In genomic region chr5:113065626-113066025, GRCh38 we compare ENCODE assay signal across 18 cellular contexts.
"Had no signal": no experiment of that assay in that cellular context is flagged by ENCODE, and none has a peak within 500 bp of the region (broad histone marks: within the 10 kb centered on the region; RNA-seq: fewer than 3 reads in every experiment).

No MANE protein-coding gene starts in this region.

- H3K36me3 ChIP-seq: colonic mucosa had no signal

- H3K27ac Mint-ChIP-seq: memory B cell, mesothelial cell of epicardium, naive B cell had no signal

- H3K4me1 Mint-ChIP-seq: memory B cell had no signal

- H3K4me3 ChIP-seq: colonic mucosa, gastrocnemius medialis, smooth muscle cell, tibial artery, upper lobe of right lung, vagina had no signal

- H3K27me3 ChIP-seq: colonic mucosa, gastrocnemius medialis, tibial artery, upper lobe of right lung, vagina had no signal

- H3K9me3 Mint-ChIP-seq: endodermal cell, memory B cell, mesothelial cell of epicardium, naive B cell, nephron progenitor cell had no signal

- ATAC-seq: gastrocnemius medialis, left lobe of liver, upper lobe of right lung had no signal

- DNase-seq: colonic mucosa; effector CD4-positive, alpha-beta T cell; endodermal cell; gastrocnemius medialis; glutamatergic neuron; islet precursor cell; naive B cell; nephron progenitor cell; posterior cingulate gyrus; stimulated activated CD4-positive, alpha-beta T cell treated with anti-CD3 and anti-CD28 coated beads, Interleukin-2, amount 100 ng/mL, for 48 hours; stimulated activated naive CD4-positive, alpha-beta T cell treated with Interleukin-2 at 50 U/mL for 16 hours; tibial artery; upper lobe of right lung had no signal

- H3K27ac ChIP-seq: colonic mucosa, gastrocnemius medialis, tibial artery, upper lobe of right lung, vagina had no signal

- H3K36me3 Mint-ChIP-seq: memory B cell, naive B cell had no signal

- H3K4me2 ChIP-seq: smooth muscle cell had no signal

- H3K9me3 ChIP-seq: colonic mucosa, gastrocnemius medialis, tibial artery, upper lobe of right lung, vagina had no signal

- H3K4me1 ChIP-seq: colonic mucosa, gastrocnemius medialis, upper lobe of right lung, vagina had no signal

- H3K4me3 Mint-ChIP-seq: endodermal cell, memory B cell, mesothelial cell of epicardium, naive B cell, nephron progenitor cell had no signal
